ENCODE assay signal across 7 cellular contexts in genomic region chr7:90390926-90391325, GRCh38.
"Had no signal": no experiment of that assay in that cellular context is flagged by ENCODE, and none has a peak within 500 bp of the region (broad histone marks: within the 10 kb centered on the region; RNA-seq: fewer than 3 reads in every experiment).

No MANE protein-coding gene starts in this region.

- DNase-seq: GDM1, GF-D8 had no signal

- ATAC-seq: GM12878 had no signal

- H3K4me3 ChIP-seq: GM12878 had no signal

- FAIRE-seq: G401.6, GM12878, GM12891, GM12892, GM18507 had no signal
